ENCODE assay signal across 32 cellular contexts in genomic region chr2:238570926-238571325, GRCh38.
"Had no signal": no experiment of that assay in that cellular context is flagged by ENCODE, and none has a peak within 500 bp of the region (broad histone marks: within the 10 kb centered on the region; RNA-seq: fewer than 3 reads in every experiment).

No MANE protein-coding gene starts in this region.

- H3K4me1 Mint-ChIP-seq: activated B cell treated with CpG ODN at 0.5 μM for 24 hours; activated T-helper 17 cell treated with anti-CD3 and anti-CD28 coated beads, Interleukin-2, amount 50 U/mL, for 72 hours; T-helper 17 cell had no signal

- ATAC-seq: activated CD4-positive, CD25-positive, alpha-beta regulatory T cell treated with anti-CD3 and anti-CD28 coated beads, Interleukin-2, amount 50 U/mL, for 24 hours; activated CD8-positive, alpha-beta T cell treated with anti-CD3 and anti-CD28 coated beads for 36 hours; activated T-cell treated with anti-CD3 and anti-CD28 coated beads, Interleukin-2, amount 50 U/mL, for 4 hours; activated T-helper 17 cell treated with anti-CD3 and anti-CD28 coated beads, Interleukin-2, amount 50 U/mL, for 72 hours; effector memory CD8-positive, alpha-beta T cell; foreskin keratinocyte; gastrocnemius medialis; heart left ventricle; T-helper 17 cell had no signal

- H3K27ac ChIP-seq: brain microvascular endothelial cell, esophagus muscularis mucosa, foreskin keratinocyte, gastrocnemius medialis, heart left ventricle, WERI-Rb-1 had no signal

- H3K27me3 Mint-ChIP-seq: activated B cell treated with CpG ODN at 0.5 μM for 24 hours; activated CD8-positive, alpha-beta T cell treated with anti-CD3 and anti-CD28 coated beads for 36 hours; activated naive CD8-positive, alpha-beta T cell; activated T-helper 17 cell treated with anti-CD3 and anti-CD28 coated beads, Interleukin-2, amount 50 U/mL, for 72 hours had no signal

- H3K4me1 ChIP-seq: foreskin keratinocyte, gastrocnemius medialis, heart left ventricle had no signal

- H3K27me3 ChIP-seq: brain microvascular endothelial cell, esophagus muscularis mucosa had no signal

- DNase-seq: activated B cell treated with CpG ODN at 0.5 μM for 24 hours; activated CD4-positive, alpha-beta T cell treated with anti-CD3 and anti-CD28 coated beads for 48 hours; activated CD4-positive, alpha-beta T cell treated with anti-CD3 and anti-CD28 coated beads, Interleukin-2, amount 50 U/mL, for 1 hour; activated CD4-positive, alpha-beta T cell treated with anti-CD3 and anti-CD28 coated beads, Interleukin-2, amount 50 U/mL, for 48 hours; activated CD8-positive, alpha-beta memory T cell treated with anti-CD3 and anti-CD28 coated beads for 24 hours; activated CD8-positive, alpha-beta T cell treated with anti-CD3 and anti-CD28 coated beads for 36 hours; activated gamma-delta T cell; activated naive CD4-positive, alpha-beta T cell; activated naive CD4-positive, alpha-beta T cell treated with anti-CD3 and anti-CD28 coated beads, Interleukin-2, amount 50 U/mL, for 16 hours; activated T-cell treated with anti-CD3 and anti-CD28 coated beads, Interleukin-2, amount 50 U/mL, for 4 hours; amniotic stem cell; anterior cingulate cortex; brain microvascular endothelial cell; caudate nucleus; cortex of kidney; dermis blood vessel endothelial cell; effector CD4-positive, alpha-beta T cell; effector memory CD8-positive, alpha-beta T cell; erythroblast; foreskin keratinocyte; gastrocnemius medialis; glutamatergic neuron; heart left ventricle; T-helper 1 cell; T-helper 17 cell; T1000; WERI-Rb-1 had no signal

- H3K9me3 ChIP-seq: esophagus muscularis mucosa, gastrocnemius medialis, heart left ventricle had no signal

- H3K27ac Mint-ChIP-seq: activated B cell treated with CpG ODN at 0.5 μM for 24 hours; activated CD8-positive, alpha-beta T cell treated with anti-CD3 and anti-CD28 coated beads for 36 hours; activated naive CD8-positive, alpha-beta T cell; activated T-helper 17 cell treated with anti-CD3 and anti-CD28 coated beads, Interleukin-2, amount 50 U/mL, for 72 hours; effector memory CD8-positive, alpha-beta T cell; T-helper 17 cell; T-helper 2 cell treated with Interferon-gamma antibody and Interleukin-4, amounts not matched to agents 5 μg/mL and 100 μg/mL, for 36 hours had no signal

- H3K4me3 Mint-ChIP-seq: activated B cell treated with CpG ODN at 0.5 μM for 24 hours; activated CD8-positive, alpha-beta T cell treated with anti-CD3 and anti-CD28 coated beads for 36 hours; activated naive CD8-positive, alpha-beta T cell; activated T-cell treated with anti-CD3 and anti-CD28 coated beads, Interleukin-2, amount 50 U/mL, for 4 hours; activated T-helper 17 cell treated with anti-CD3 and anti-CD28 coated beads, Interleukin-2, amount 50 U/mL, for 72 hours; effector memory CD8-positive, alpha-beta T cell; T-helper 17 cell; T-helper 2 cell treated with Interferon-gamma antibody and Interleukin-4, amounts not matched to agents 5 μg/mL and 100 μg/mL, for 36 hours had no signal

- H3K4me3 ChIP-seq: esophagus muscularis mucosa, gastrocnemius medialis, heart left ventricle had no signal

- H3K36me3 Mint-ChIP-seq: activated naive CD8-positive, alpha-beta T cell had no signal

- H3K9me3 Mint-ChIP-seq: activated B cell treated with CpG ODN at 0.5 μM for 24 hours; activated CD8-positive, alpha-beta T cell treated with anti-CD3 and anti-CD28 coated beads for 36 hours; activated T-cell treated with anti-CD3 and anti-CD28 coated beads, Interleukin-2, amount 50 U/mL, for 4 hours; activated T-helper 17 cell treated with anti-CD3 and anti-CD28 coated beads, Interleukin-2, amount 50 U/mL, for 72 hours; effector memory CD8-positive, alpha-beta T cell; T-helper 2 cell treated with Interferon-gamma antibody and Interleukin-4, amounts not matched to agents 5 μg/mL and 100 μg/mL, for 36 hours had no signal

- H3K36me3 ChIP-seq: brain microvascular endothelial cell, esophagus muscularis mucosa, gastrocnemius medialis, heart left ventricle, WERI-Rb-1 had no signal
